Comparison of ENCODE assay signal across 9 cellular contexts in genomic region chr6:27891300-27891913, GRCh38. TPM values are rescaled to one million over a fixed set of nuclear protein-coding genes. Genes with fewer than 3 reads are reported as not detected.
DNase-seq lines count a peak whose midpoint lies in the region; ATAC-seq, FAIRE-seq and TF ChIP-seq lines count a peak whose summit lies in the region.
"Had no signal": no experiment of that assay in that cellular context is flagged by ENCODE, and none has a peak within 500 bp of the region (broad histone marks: within the 10 kb centered on the region; RNA-seq: fewer than 3 reads in every experiment).

No MANE protein-coding gene starts in this region.

- H3K18ac ChIP-seq in neuronal stem cell (ENCODE audit: low read length) = no peak overlapping the region

- H2AK5ac ChIP-seq in neuronal stem cell (ENCODE audit: low read depth, low read length) = no peak overlapping the region

- H2BK12ac ChIP-seq in neuronal stem cell (ENCODE audit: low read length) = no peak overlapping the region

- FAIRE-seq in HTR-8/SVneo (lab: Jason Lieb, UNC) = no peak

- no peak overlapping the region for H3K14ac ChIP-seq in neuronal stem cell (ENCODE audit: low read length)

- H3K27me3 ChIP-seq in ectodermal cell (ENCODE audit: control insufficient read depth, insufficient read depth, low read length, poor library complexity, severe bottlenecking) = no peaks in the 10 kb centered on the region
- H3K27me3 ChIP-seq in neuronal stem cell (ENCODE audit: control insufficient read depth in 3 of 3, insufficient read depth in 3 of 3, low read depth in 1 of 3, low read length in 3 of 3) = no peaks in the 10 kb centered on the region

- no peak for ATAC-seq in stimulated activated effector memory CD8-positive, alpha-beta T cell treated with anti-CD3 and anti-CD28 coated beads, Interleukin-12 subunit alpha, Interleukin-12 subunit beta, amount 100 ng/mL, for 72 hours

- H3K4me3 Mint-ChIP-seq in stimulated activated effector memory CD8-positive, alpha-beta T cell treated with anti-CD3 and anti-CD28 coated beads, Interleukin-12 subunit alpha, Interleukin-12 subunit beta, amount 100 ng/mL, for 72 hours = no peak overlapping the region
- H3K4me3 Mint-ChIP-seq: mesothelial cell of epicardium had no signal

- no peak overlapping the region for H4K91ac ChIP-seq in neuronal stem cell (ENCODE audit: low read depth, low read length, poor library complexity)

- peaks cover 37% of the 10 kb centered on the region for H3K4me1 Mint-ChIP-seq in stimulated activated effector memory CD8-positive, alpha-beta T cell treated with anti-CD3 and anti-CD28 coated beads, Interleukin-12 subunit alpha, Interleukin-12 subunit beta, amount 100 ng/mL, for 72 hours

- no peaks in the 10 kb centered on the region for H3K9me3 ChIP-seq in ectodermal cell (ENCODE audit: control insufficient read depth, low read length)
- no peaks in the 10 kb centered on the region for H3K9me3 ChIP-seq in neuronal stem cell (replicated peaks in 1 of 2; ENCODE audit: control insufficient read depth in 2 of 2, insufficient read depth in 1 of 2, low read depth in 1 of 2, low read length in 2 of 2)

- no peak overlapping the region for H3K27ac Mint-ChIP-seq in stimulated activated effector memory CD8-positive, alpha-beta T cell treated with anti-CD3 and anti-CD28 coated beads, Interleukin-12 subunit alpha, Interleukin-12 subunit beta, amount 100 ng/mL, for 72 hours
- H3K27ac Mint-ChIP-seq: mesothelial cell of epicardium had no signal

- peak overlapping the region; percentile 79 for H3K4me3 ChIP-seq in GM12864 (ENCODE audit: low read depth, low read length)
- peak overlapping the region; percentile 93 for H3K4me3 ChIP-seq in ectodermal cell (ENCODE audit: insufficient read depth, low read depth, low read length)
- peak overlapping the region; percentile 60 to 90 for H3K4me3 ChIP-seq in neuronal stem cell (ENCODE audit: low read length in 2 of 2)

- H3K4ac ChIP-seq in neuronal stem cell (ENCODE audit: low read length) = no peak overlapping the region

- no peak for DNase-seq in GM12864 (ENCODE audit: low read depth)
- peak; percentile 45 for DNase-seq in NCI-H69 (lab: John Stamatoyannopoulos, UW)
- DNase-seq in neuronal stem cell (ENCODE audit: low spot score) = peak; percentile 11
- DNase-seq in stimulated activated effector memory CD8-positive, alpha-beta T cell treated with anti-CD3 and anti-CD28 coated beads, Interleukin-12 subunit alpha, Interleukin-12 subunit beta, amount 100 ng/mL, for 72 hours (ENCODE audit: low spot score in 2 of 2) = no peak
- DNase-seq in HTR-8/SVneo (ENCODE audit: insufficient read length, low spot score) = no peak
- DNase-seq in NK-92 (lab: John Stamatoyannopoulos, UW; ENCODE audit: unreplicated experiment) = no peak
- DNase-seq in cardiac septum (ENCODE audit: low spot score) = no peak

- peaks cover 2% of the 10 kb centered on the region for H3K79me1 ChIP-seq in neuronal stem cell (ENCODE audit: low read depth, low read length)

- intact Hi-C loops in cardiac septum (cut with DNase I) = loop anchor here (5.0 kb wide), 2 partner anchors 79 to 714 kb away; a partner anchor contains a TSS

- peak overlapping the region; percentile 5 for H2AFZ ChIP-seq in neuronal stem cell (ENCODE audit: low read length)

- H4K8ac ChIP-seq in neuronal stem cell (ENCODE audit: low read depth, low read length) = no peak overlapping the region

- H3K36me3 Mint-ChIP-seq in stimulated activated effector memory CD8-positive, alpha-beta T cell treated with anti-CD3 and anti-CD28 coated beads, Interleukin-12 subunit alpha, Interleukin-12 subunit beta, amount 100 ng/mL, for 72 hours = no peaks in the 10 kb centered on the region
- H3K36me3 Mint-ChIP-seq: mesothelial cell of epicardium had no signal

- no peak overlapping the region for H2BK120ac ChIP-seq in neuronal stem cell (ENCODE audit: low read depth, low read length)

- no peak for TF ChIP-seq CTCF in GM12864 (IDR thresholded peaks at IDR 0.05; ENCODE audit: low read depth, low read length, missing control alignments)

- H3K27ac ChIP-seq in ectodermal cell (ENCODE audit: insufficient read depth, low read depth, low read length, poor library complexity, severe bottlenecking) (peak overlapping the region; percentile 95), neuronal stem cell (replicated peaks; ENCODE audit: low read length) (peak overlapping the region; percentile 93)

- no peaks in the 10 kb centered on the region for H3K9me3 Mint-ChIP-seq in stimulated activated effector memory CD8-positive, alpha-beta T cell treated with anti-CD3 and anti-CD28 coated beads, Interleukin-12 subunit alpha, Interleukin-12 subunit beta, amount 100 ng/mL, for 72 hours
- H3K9me3 Mint-ChIP-seq: mesothelial cell of epicardium had no signal

- WGBS in ectodermal cell, 2 experiments = 0 to 2% methylated on average over 3 to 7 of the region's 7 CpGs
- WGBS in neuronal stem cell (ENCODE audit: extremely low coverage in 2 of 2, insufficient read length in 2 of 2, insufficient replicate concordance in 1 of 2), 2 donors = no CpG with 5 or more reads among the region's 7 CpGs

- no peak overlapping the region for H3K23ac ChIP-seq in neuronal stem cell (ENCODE audit: low read depth, low read length, poor library complexity)

- no peak overlapping the region for H2BK15ac ChIP-seq in neuronal stem cell (ENCODE audit: low read length)

- H3K36me3 ChIP-seq in ectodermal cell (ENCODE audit: control insufficient read depth, insufficient read depth, low read length) (no peaks in the 10 kb centered on the region), neuronal stem cell (replicated peaks in 1 of 2; ENCODE audit: control insufficient read depth in 2 of 2, insufficient read depth in 2 of 2, low read length in 2 of 2) (no peaks in the 10 kb centered on the region)

- H2BK5ac ChIP-seq in neuronal stem cell (ENCODE audit: low read length) = no peak overlapping the region

- peak overlapping the region; percentile 43 for H3K4me2 ChIP-seq in neuronal stem cell (ENCODE audit: insufficient read depth, low read length, poor library complexity, severe bottlenecking)

- no peak overlapping the region for H3K9ac ChIP-seq in neuronal stem cell (ENCODE audit: low read depth, low read length, poor library complexity)

- H3K4me1 ChIP-seq in ectodermal cell (ENCODE audit: control insufficient read depth, insufficient read depth, low read length) = peaks cover 14% of the 10 kb centered on the region
- peaks cover 4 to 6% of the 10 kb centered on the region in 2 donors for H3K4me1 ChIP-seq in neuronal stem cell (ENCODE audit: control insufficient read depth in 2 of 2, insufficient read depth in 1 of 2, low read depth in 1 of 2, low read length in 2 of 2)

RNA-seq across cellular contexts. Expression of gene OR2B2, which starts 20.8 kb away (rescaled TPM):
- polyA plus RNA-seq in ectodermal cell (2013, experiment 1 of 4) = not detected
- not detected for polyA plus RNA-seq in ectodermal cell (2013, experiment 2 of 4)
- polyA plus RNA-seq in ectodermal cell (2013, experiment 3 of 4) = not detected
- polyA plus RNA-seq in ectodermal cell (2013, experiment 4 of 4) = not detected
- polyA plus RNA-seq in neuronal stem cell (2013, experiment 1 of 2) = not detected
- not detected for polyA plus RNA-seq in neuronal stem cell (2013, experiment 2 of 2)
- total RNA-seq in cardiac septum = not detected
- total RNA-seq: mesothelial cell of epicardium had no signal

Comparison
In these comparisons a context has a peak if more than half of its experiments do, and no peak if none do; other contexts are left out.
1. DNase-seq: peak in NCI-H69 (single experiment) and neuronal stem cell (single experiment); none in GM12864 (single experiment), stimulated activated effector memory CD8-positive, alpha-beta T cell treated with anti-CD3 and anti-CD28 coated beads, Interleukin-12 subunit alpha, Interleukin-12 subunit beta, amount 100 ng/mL, for 72 hours (0 of 2), HTR-8/SVneo (single experiment), NK-92 (single experiment) and cardiac septum (single experiment).
2. Peak in every context shown above with its lines, with median percentiles within 50 percentile points of each other: H3K4me3 ChIP-seq.